ENCODE assay signal across 8 cellular contexts in genomic region chr19:50460161-50460765, GRCh38. TPM values are rescaled to one million over a fixed set of nuclear protein-coding genes. Genes with fewer than 3 reads are reported as not detected.
A peak's percentile ranks its signal among the peaks of the same experiment; 100 is the strongest.
DNase-seq lines count a peak whose midpoint lies in the region; ATAC-seq and TF ChIP-seq lines count a peak whose summit lies in the region.

No MANE protein-coding gene starts in this region.

- peaks cover 19 to 25% of the 10 kb centered on the region in 2 donors for H3K27me3 Mint-ChIP-seq in natural killer cell treated with Interleukin-12 subunit alpha and Interleukin-12 subunit beta and Interleukin-15 and Interleukin-18, amount 100 ng/mL, for 72 hours
- H3K27me3 Mint-ChIP-seq in natural killer cell (ENCODE audit: low read depth in 2 of 2) (peaks cover 0 to 19% of the 10 kb centered on the region in 2 donors), glutamatergic neuron (ENCODE audit: unreplicated experiment) (peaks cover 11% of the 10 kb centered on the region)
- peaks cover 5% of the 10 kb centered on the region for H3K27me3 Mint-ChIP-seq in activated T-helper 2 cell treated with anti-CD3 and anti-CD28 coated beads, Interferon-gamma antibody, Interleukin-2, Interleukin-4, amounts not matched to agents 10 μg/mL and 5 μg/mL and 100 μg/mL, durations not matched to agents 14 hours and 24 hours and 36 hours (ENCODE audit: low read depth)
- H3K27me3 Mint-ChIP-seq in stimulated activated naive CD8-positive, alpha-beta T cell treated with anti-CD3 and anti-CD28 coated beads, Interleukin-15, amount 100 ng/mL, for 72 hours = peaks cover 30% of the 10 kb centered on the region
- H3K27me3 Mint-ChIP-seq in CD8-positive, alpha-beta memory T cell = peaks cover 8 to 26% of the 10 kb centered on the region in 2 donors

- WGBS in suprapubic skin = 23% methylated on average over 13 of the region's 13 CpGs

- H3K4me1 Mint-ChIP-seq in natural killer cell treated with Interleukin-12 subunit alpha and Interleukin-12 subunit beta and Interleukin-15 and Interleukin-18, amount 100 ng/mL, for 72 hours (ENCODE audit: low read depth in 2 of 2) = peaks cover 3 to 4% of the 10 kb centered on the region in 2 donors
- peaks cover 0 to 6% of the 10 kb centered on the region in 2 donors for H3K4me1 Mint-ChIP-seq in natural killer cell
- H3K4me1 Mint-ChIP-seq in activated T-helper 2 cell treated with anti-CD3 and anti-CD28 coated beads, Interferon-gamma antibody, Interleukin-2, Interleukin-4, amounts not matched to agents 10 μg/mL and 5 μg/mL and 100 μg/mL, durations not matched to agents 14 hours and 24 hours and 36 hours (ENCODE audit: low read depth) = peaks cover 12% of the 10 kb centered on the region
- peaks cover 17% of the 10 kb centered on the region for H3K4me1 Mint-ChIP-seq in stimulated activated naive CD8-positive, alpha-beta T cell treated with anti-CD3 and anti-CD28 coated beads, Interleukin-15, amount 100 ng/mL, for 72 hours
- no peaks in the 10 kb centered on the region for H3K4me1 Mint-ChIP-seq in glutamatergic neuron (ENCODE audit: low read depth, unreplicated experiment)
- peaks cover 0 to 3% (median 1%) of the 10 kb centered on the region in 3 donors for H3K4me1 Mint-ChIP-seq in CD8-positive, alpha-beta memory T cell

- no peak overlapping the region for H3K27ac ChIP-seq in suprapubic skin
- no peak overlapping the region for H3K27ac ChIP-seq in CD8-positive, alpha-beta memory T cell (ENCODE audit: low read depth, low read length)

- H3K4me1 ChIP-seq in suprapubic skin = no peaks in the 10 kb centered on the region
- no peaks in the 10 kb centered on the region for H3K4me1 ChIP-seq in CD8-positive, alpha-beta memory T cell (ENCODE audit: insufficient read depth, low read length)

- H3K4me3 ChIP-seq in suprapubic skin = no peak overlapping the region
- no peak overlapping the region for H3K4me3 ChIP-seq in CD8-positive, alpha-beta memory T cell (ENCODE audit: low read length)

- no peaks in the 10 kb centered on the region for H3K9me3 ChIP-seq in suprapubic skin
- no peaks in the 10 kb centered on the region for H3K9me3 ChIP-seq in CD8-positive, alpha-beta memory T cell (ENCODE audit: low read length)

- DNase-seq in natural killer cell treated with Interleukin-12 subunit alpha and Interleukin-12 subunit beta and Interleukin-15 and Interleukin-18, amount 100 ng/mL, for 72 hours (ENCODE audit: low spot score) = no peak
- no peak for DNase-seq in natural killer cell
- DNase-seq in activated T-helper 2 cell treated with anti-CD3 and anti-CD28 coated beads, Interferon-gamma antibody, Interleukin-2, Interleukin-4, amounts not matched to agents 10 μg/mL and 5 μg/mL and 100 μg/mL, durations not matched to agents 14 hours and 24 hours and 36 hours (ENCODE audit: low spot score) = no peak
- DNase-seq in stimulated activated naive CD8-positive, alpha-beta T cell treated with anti-CD3 and anti-CD28 coated beads, Interleukin-15, amount 100 ng/mL, for 72 hours = peak in 1 of 2 donors; percentile 11
- DNase-seq in glutamatergic neuron = no peak
- DNase-seq in suprapubic skin (ENCODE audit: low spot score in 2 of 2) = no peak
- no peak for DNase-seq in CD8-positive, alpha-beta memory T cell

- H3K27me3 ChIP-seq in suprapubic skin = peaks cover 53% of the 10 kb centered on the region
- no peaks in the 10 kb centered on the region for H3K27me3 ChIP-seq in CD8-positive, alpha-beta memory T cell (ENCODE audit: insufficient read depth, low read length, poor library complexity, severe bottlenecking)

- H3K9me3 Mint-ChIP-seq in natural killer cell treated with Interleukin-12 subunit alpha and Interleukin-12 subunit beta and Interleukin-15 and Interleukin-18, amount 100 ng/mL, for 72 hours = no peaks in the 10 kb centered on the region
- H3K9me3 Mint-ChIP-seq in natural killer cell (no peaks in the 10 kb centered on the region), glutamatergic neuron (ENCODE audit: unreplicated experiment) (peaks cover 16% of the 10 kb centered on the region)
- no peaks in the 10 kb centered on the region for H3K9me3 Mint-ChIP-seq in activated T-helper 2 cell treated with anti-CD3 and anti-CD28 coated beads, Interferon-gamma antibody, Interleukin-2, Interleukin-4, amounts not matched to agents 10 μg/mL and 5 μg/mL and 100 μg/mL, durations not matched to agents 14 hours and 24 hours and 36 hours
- H3K9me3 Mint-ChIP-seq in stimulated activated naive CD8-positive, alpha-beta T cell treated with anti-CD3 and anti-CD28 coated beads, Interleukin-15, amount 100 ng/mL, for 72 hours = no peaks in the 10 kb centered on the region
- H3K9me3 Mint-ChIP-seq in CD8-positive, alpha-beta memory T cell = no peaks in the 10 kb centered on the region

- no peak for TF ChIP-seq CTCF in natural killer cell (IDR thresholded peaks at IDR 0.05)
- TF ChIP-seq CTCF in glutamatergic neuron (IDR thresholded peaks at IDR 0.05; ENCODE audit: partially characterized antibody, unreplicated experiment) = no peak
- TF ChIP-seq CTCF in suprapubic skin (IDR thresholded peaks at IDR 0.05) = no peak

- H3K36me3 ChIP-seq in suprapubic skin = no peaks in the 10 kb centered on the region
- H3K36me3 ChIP-seq in CD8-positive, alpha-beta memory T cell (ENCODE audit: insufficient read depth, low read length) = no peaks in the 10 kb centered on the region

- POLR2A ChIA-PET in CD8-positive, alpha-beta memory T cell (lab: Charles Lee) = interaction anchor here (0.7 kb wide), 1 partner anchor 1093 kb away, joined by 4 read pairs; no protein-coding TSS in a partner anchor

- no peak for TF ChIP-seq POLR2A in suprapubic skin (IDR thresholded peaks at IDR 0.05)

- peak in 1 of 2 donors; percentile 55 for ATAC-seq in natural killer cell treated with Interleukin-12 subunit alpha and Interleukin-12 subunit beta and Interleukin-15 and Interleukin-18, amount 100 ng/mL, for 72 hours
- ATAC-seq in natural killer cell = no peak
- ATAC-seq in HG03354 (IDR thresholded peaks at IDR 0.05; ENCODE audit: poor library complexity, severe bottlenecking, unreplicated experiment) = peak; percentile 74
- peak; percentile 65 for ATAC-seq in stimulated activated naive CD8-positive, alpha-beta T cell treated with anti-CD3 and anti-CD28 coated beads, Interleukin-15, amount 100 ng/mL, for 72 hours

- no peak overlapping the region for H3K27ac Mint-ChIP-seq in natural killer cell treated with Interleukin-12 subunit alpha and Interleukin-12 subunit beta and Interleukin-15 and Interleukin-18, amount 100 ng/mL, for 72 hours
- H3K27ac Mint-ChIP-seq in natural killer cell = no peak overlapping the region
- H3K27ac Mint-ChIP-seq in activated T-helper 2 cell treated with anti-CD3 and anti-CD28 coated beads, Interferon-gamma antibody, Interleukin-2, Interleukin-4, amounts not matched to agents 10 μg/mL and 5 μg/mL and 100 μg/mL, durations not matched to agents 14 hours and 24 hours and 36 hours = peak overlapping the region; percentile 42
- H3K27ac Mint-ChIP-seq in stimulated activated naive CD8-positive, alpha-beta T cell treated with anti-CD3 and anti-CD28 coated beads, Interleukin-15, amount 100 ng/mL, for 72 hours = no peak overlapping the region
- no peak overlapping the region for H3K27ac Mint-ChIP-seq in glutamatergic neuron (ENCODE audit: unreplicated experiment)
- peak overlapping the region in 1 of 8 donors; percentile 25 for H3K27ac Mint-ChIP-seq in CD8-positive, alpha-beta memory T cell

- H3K36me3 Mint-ChIP-seq in natural killer cell treated with Interleukin-12 subunit alpha and Interleukin-12 subunit beta and Interleukin-15 and Interleukin-18, amount 100 ng/mL, for 72 hours = no peaks in the 10 kb centered on the region
- no peaks in the 10 kb centered on the region for H3K36me3 Mint-ChIP-seq in natural killer cell
- no peaks in the 10 kb centered on the region for H3K36me3 Mint-ChIP-seq in activated T-helper 2 cell treated with anti-CD3 and anti-CD28 coated beads, Interferon-gamma antibody, Interleukin-2, Interleukin-4, amounts not matched to agents 10 μg/mL and 5 μg/mL and 100 μg/mL, durations not matched to agents 14 hours and 24 hours and 36 hours (ENCODE audit: low read depth)
- peaks cover 8% of the 10 kb centered on the region for H3K36me3 Mint-ChIP-seq in glutamatergic neuron (ENCODE audit: unreplicated experiment)
- H3K36me3 Mint-ChIP-seq in CD8-positive, alpha-beta memory T cell = peaks cover 0 to 1% (median 0%) of the 10 kb centered on the region in 3 donors

- peak overlapping the region; percentile 25 for H3K4me3 Mint-ChIP-seq in natural killer cell treated with Interleukin-12 subunit alpha and Interleukin-12 subunit beta and Interleukin-15 and Interleukin-18, amount 100 ng/mL, for 72 hours
- H3K4me3 Mint-ChIP-seq in natural killer cell (no peak overlapping the region), glutamatergic neuron (ENCODE audit: unreplicated experiment) (no peak overlapping the region)
- H3K4me3 Mint-ChIP-seq in activated T-helper 2 cell treated with anti-CD3 and anti-CD28 coated beads, Interferon-gamma antibody, Interleukin-2, Interleukin-4, amounts not matched to agents 10 μg/mL and 5 μg/mL and 100 μg/mL, durations not matched to agents 14 hours and 24 hours and 36 hours (ENCODE audit: low read depth) = no peak overlapping the region
- H3K4me3 Mint-ChIP-seq in stimulated activated naive CD8-positive, alpha-beta T cell treated with anti-CD3 and anti-CD28 coated beads, Interleukin-15, amount 100 ng/mL, for 72 hours = peak overlapping the region; percentile 5 to 50
- H3K4me3 Mint-ChIP-seq in CD8-positive, alpha-beta memory T cell = no peak overlapping the region

- TF ChIP-seq EP300 in suprapubic skin (IDR thresholded peaks at IDR 0.05) = no peak

- CTCF ChIA-PET in CD8-positive, alpha-beta memory T cell (lab: Charles Lee) = interaction anchor here (0.7 to 4.5 kb wide), 8 partner anchors 18 to 107 kb away, joined by 3 to 27 read pairs (median 4); partner anchors contain the start of gene JOSD2

- intact Hi-C loops in natural killer cell (cut with micrococcal nuclease) = no loop called here
- intact Hi-C loops in activated T-helper 2 cell treated with anti-CD3 and anti-CD28 coated beads, Interferon-gamma antibody, Interleukin-2, Interleukin-4, amounts not matched to agents 10 μg/mL and 5 μg/mL and 100 μg/mL, durations not matched to agents 14 hours and 24 hours and 36 hours (cut with micrococcal nuclease) = no loop called here

RNA-seq across cellular contexts. Expression of gene EMC10, which starts 16.0 kb away (rescaled TPM):
- total RNA-seq in natural killer cell treated with Interleukin-12 subunit alpha and Interleukin-12 subunit beta and Interleukin-15 and Interleukin-18, amount 100 ng/mL, for 72 hours = 100 to 1,000 TPM in 1 of 2 donors, 10 to 100 TPM in 1; 84.1 to 106 TPM
- total RNA-seq in natural killer cell (10 to 100 TPM; 79.5 to 85.1 (median 80.1) TPM), glutamatergic neuron (ENCODE audit: unreplicated experiment) (98.8 TPM), suprapubic skin (10 to 100 TPM; 34.9 to 77.2 (median 71.1) TPM)
- total RNA-seq in activated T-helper 2 cell treated with anti-CD3 and anti-CD28 coated beads, Interferon-gamma antibody, Interleukin-2, Interleukin-4, amounts not matched to agents 10 μg/mL and 5 μg/mL and 100 μg/mL, durations not matched to agents 14 hours and 24 hours and 36 hours = 76.0 and 76.2 TPM in 2 replicates
- 10 to 100 TPM; 74.7 to 74.8 TPM for total RNA-seq in CD8-positive, alpha-beta memory T cell
- polyA plus RNA-seq in CD8-positive, alpha-beta memory T cell = 11.4 TPM

RNA-seq across cellular contexts. Expression of gene GARIN5A, which starts 16.4 kb away (rescaled TPM):
- 1 to 10 TPM in 1 of 2 donors, not detected in 1; 1.1 TPM for total RNA-seq in natural killer cell treated with Interleukin-12 subunit alpha and Interleukin-12 subunit beta and Interleukin-15 and Interleukin-18, amount 100 ng/mL, for 72 hours
- total RNA-seq in natural killer cell (under 1 TPM in 1 of 3 donors, not detected in 2; 0.59 TPM), glutamatergic neuron (ENCODE audit: unreplicated experiment) (5.2 TPM), suprapubic skin (1 to 10 TPM in 3 of 4 donors, not detected in 1; 3.9 to 5.0 (median 4.2) TPM)
- total RNA-seq in activated T-helper 2 cell treated with anti-CD3 and anti-CD28 coated beads, Interferon-gamma antibody, Interleukin-2, Interleukin-4, amounts not matched to agents 10 μg/mL and 5 μg/mL and 100 μg/mL, durations not matched to agents 14 hours and 24 hours and 36 hours = 0.28 and 0.82 TPM in 2 replicates
- under 1 TPM; 0.57 to 0.97 TPM for total RNA-seq in CD8-positive, alpha-beta memory T cell
- 0.33 TPM for polyA plus RNA-seq in CD8-positive, alpha-beta memory T cell

RNA-seq across cellular contexts. Expression of gene MYBPC2, which starts 27.6 kb away (rescaled TPM):
- total RNA-seq in natural killer cell treated with Interleukin-12 subunit alpha and Interleukin-12 subunit beta and Interleukin-15 and Interleukin-18, amount 100 ng/mL, for 72 hours = under 1 TPM in 1 of 2 donors, not detected in 1; 0.50 TPM
- total RNA-seq in natural killer cell (under 1 TPM in 2 of 3 donors, not detected in 1; 0.09 to 0.15 TPM), glutamatergic neuron (ENCODE audit: unreplicated experiment) (0.61 TPM), suprapubic skin (under 1 TPM in 1 of 4 donors, not detected in 3; 0.29 TPM)
- 0.21 and 0.25 TPM in 2 replicates for total RNA-seq in activated T-helper 2 cell treated with anti-CD3 and anti-CD28 coated beads, Interferon-gamma antibody, Interleukin-2, Interleukin-4, amounts not matched to agents 10 μg/mL and 5 μg/mL and 100 μg/mL, durations not matched to agents 14 hours and 24 hours and 36 hours
- under 1 TPM; 0.07 to 0.24 TPM for total RNA-seq in CD8-positive, alpha-beta memory T cell
- not detected for polyA plus RNA-seq in CD8-positive, alpha-beta memory T cell

RNA-seq across cellular contexts. Expression of gene SPIB, which starts 41.5 kb away (rescaled TPM):
- total RNA-seq in natural killer cell treated with Interleukin-12 subunit alpha and Interleukin-12 subunit beta and Interleukin-15 and Interleukin-18, amount 100 ng/mL, for 72 hours = 1 to 10 TPM in 1 of 2 donors, under 1 TPM in 1; 0.38 to 4.2 TPM
- total RNA-seq in natural killer cell (1 to 10 TPM in 1 of 3 donors, under 1 TPM in 2; 0.77 to 2.8 (median 0.78) TPM), glutamatergic neuron (ENCODE audit: unreplicated experiment) (2.7 TPM), suprapubic skin (not detected)
- total RNA-seq in activated T-helper 2 cell treated with anti-CD3 and anti-CD28 coated beads, Interferon-gamma antibody, Interleukin-2, Interleukin-4, amounts not matched to agents 10 μg/mL and 5 μg/mL and 100 μg/mL, durations not matched to agents 14 hours and 24 hours and 36 hours = 0.66 and 0.80 TPM in 2 replicates
- total RNA-seq in CD8-positive, alpha-beta memory T cell = 1 to 10 TPM in 1 of 2 experiments, under 1 TPM in 1; 1.00 to 2.2 TPM
- 0.52 TPM for polyA plus RNA-seq in CD8-positive, alpha-beta memory T cell

RNA-seq across cellular contexts. Expression of gene JOSD2, which starts 50.7 kb away (rescaled TPM):
- 10 to 100 TPM; 39.8 to 46.0 TPM for total RNA-seq in natural killer cell treated with Interleukin-12 subunit alpha and Interleukin-12 subunit beta and Interleukin-15 and Interleukin-18, amount 100 ng/mL, for 72 hours
- total RNA-seq in natural killer cell = 10 to 100 TPM; 18.8 to 22.0 (median 20.3) TPM
- total RNA-seq in activated T-helper 2 cell treated with anti-CD3 and anti-CD28 coated beads, Interferon-gamma antibody, Interleukin-2, Interleukin-4, amounts not matched to agents 10 μg/mL and 5 μg/mL and 100 μg/mL, durations not matched to agents 14 hours and 24 hours and 36 hours = 39.9 and 43.6 TPM in 2 replicates
- total RNA-seq in glutamatergic neuron (ENCODE audit: unreplicated experiment) = 19.1 TPM
- total RNA-seq in suprapubic skin = 10 to 100 TPM in 3 of 4 donors, 1 to 10 TPM in 1; 9.3 to 31.7 (median 28.7) TPM
- total RNA-seq in CD8-positive, alpha-beta memory T cell = 10 to 100 TPM; 47.4 to 50.9 TPM
- polyA plus RNA-seq in CD8-positive, alpha-beta memory T cell = 28.4 TPM

Comparison
In these comparisons a context has a peak if more than half of its experiments do, and no peak if none do; other contexts are left out.
1. H3K4me3 Mint-ChIP-seq: peak in natural killer cell treated with Interleukin-12 subunit alpha and Interleukin-12 subunit beta and Interleukin-15 and Interleukin-18, amount 100 ng/mL, for 72 hours (single experiment) and stimulated activated naive CD8-positive, alpha-beta T cell treated with anti-CD3 and anti-CD28 coated beads, Interleukin-15, amount 100 ng/mL, for 72 hours (2 of 2); none in natural killer cell (single experiment), activated T-helper 2 cell treated with anti-CD3 and anti-CD28 coated beads, Interferon-gamma antibody, Interleukin-2, Interleukin-4, amounts not matched to agents 10 μg/mL and 5 μg/mL and 100 μg/mL, durations not matched to agents 14 hours and 24 hours and 36 hours (single experiment), glutamatergic neuron (single experiment) and CD8-positive, alpha-beta memory T cell (0 of 7).
2. ATAC-seq: peak in HG03354 (single experiment) and stimulated activated naive CD8-positive, alpha-beta T cell treated with anti-CD3 and anti-CD28 coated beads, Interleukin-15, amount 100 ng/mL, for 72 hours (single experiment); none in natural killer cell (0 of 3).